31 cellular contexts compared by ENCODE assay signal in the genomic region with DNA sequence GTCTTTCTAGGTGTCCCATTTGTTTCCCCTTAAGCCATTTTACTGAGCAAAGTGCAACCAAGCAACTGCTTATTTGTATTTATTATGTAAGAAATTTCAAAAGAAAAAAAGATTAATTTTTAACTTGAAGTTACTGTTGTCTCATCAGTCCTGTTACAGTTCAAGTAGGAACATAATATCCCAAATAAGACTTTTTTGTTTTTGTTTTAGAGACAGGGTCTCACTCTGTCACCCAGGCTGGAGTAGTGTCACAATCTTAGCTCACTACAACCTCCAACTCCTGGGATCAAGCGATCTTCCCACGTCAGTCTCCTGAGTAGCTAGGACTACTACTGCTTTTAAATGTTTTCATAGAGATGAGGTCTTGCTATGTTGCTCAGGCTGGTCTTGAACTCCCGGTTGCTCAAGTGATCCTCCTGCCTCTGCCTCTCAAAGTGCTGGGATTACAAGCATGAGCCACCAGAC.
"Had no signal": no experiment of that assay in that cellular context is flagged by ENCODE, and none has a peak within 500 bp of the region (broad histone marks: within the 10 kb centered on the region; RNA-seq: fewer than 3 reads in every experiment).

No MANE protein-coding gene starts in this region.

- H3K4me3 ChIP-seq: K562, PC-9 had no signal

- DNase-seq: activated B cell treated with CpG ODN at 0.5 μM for 24 hours; activated CD4-positive, alpha-beta memory T cell treated with anti-CD3 and anti-CD28 coated beads for 36 hours; activated CD4-positive, alpha-beta T cell treated with anti-CD3 and anti-CD28 coated beads for 4 hours; activated CD4-positive, alpha-beta T cell treated with anti-CD3 and anti-CD28 coated beads, Interleukin-2, amount 50 U/mL, for 1 hour; activated CD4-positive, CD25-positive, alpha-beta regulatory T cell treated with anti-CD3 and anti-CD28 coated beads, Interleukin-2, amount 50 U/mL, for 72 hours; activated CD8-positive, alpha-beta memory T cell treated with anti-CD3 and anti-CD28 coated beads, Interleukin-2, amount 50 U/mL, for 4 hours; activated effector memory CD4-positive, alpha-beta T cell treated with Interleukin-2 at 50 U/mL for 16 hours; activated naive CD4-positive, alpha-beta T cell treated with anti-CD3 and anti-CD28 coated beads, Interleukin-2, amount 10 ng/mL, durations not matched to agents 7 days and 5 days; activated naive CD8-positive, alpha-beta T cell treated with anti-CD3 and anti-CD28 coated beads, Interleukin-2, amount 50 U/mL, for 24 hours; activated T-cell treated with anti-CD3 and anti-CD28 coated beads for 4 hours; activated T-cell treated with anti-CD3 and anti-CD28 coated beads, Interleukin-2, amount 50 U/mL, for 4 hours; anterior cingulate cortex; Karpas-422; NCI-H1105; NCI-H1417 treated with DMSO at 0.1 percent for 48 hours; NCI-H187 treated with DMSO at 0.1 percent for 48 hours; NCI-H2081; NCI-H226; NCI-H446 treated with DMSO at 0.1 percent for 48 hours; NCI-H524; NCI-H69; NK-92 treated with Interleukin-12 subunit alpha and Interleukin-12 subunit beta, amount 100 ng/mL, for 24 hours; PC-9; SIG-M5; SW 1271 had no signal

- H3K27ac ChIP-seq: PC-9, RWPE1 had no signal

- H3K4me2 ChIP-seq: PC-9 had no signal

- ATAC-seq: activated naive CD8-positive, alpha-beta T cell treated with anti-CD3 and anti-CD28 coated beads, Interleukin-2, amount 50 U/mL, for 24 hours; activated T-cell treated with anti-CD3 and anti-CD28 coated beads, Interleukin-2, amount 50 U/mL, for 4 hours; K562; Right ventricle myocardium inferior had no signal

- FAIRE-seq: bronchial epithelial cell, K562, RCC 7860, TTC549 had no signal

- H2AFZ ChIP-seq: PC-9 had no signal
